In genomic region chr9:29659014-29659413, GRCh38 we compare ENCODE assay signal across 25 cellular contexts.
DNase-seq lines count a peak whose midpoint lies in the region; ATAC-seq, FAIRE-seq and TF ChIP-seq lines count a peak whose summit lies in the region.
"Had no signal": no experiment of that assay in that cellular context is flagged by ENCODE, and none has a peak within 500 bp of the region (broad histone marks: within the 10 kb centered on the region; RNA-seq: fewer than 3 reads in every experiment).

No MANE protein-coding gene starts in this region.

- H3K4me2 ChIP-seq in OCI-LY3 (ENCODE audit: low read length), result peak overlapping the region; percentile 10; the same call in 1 of the 2 replicates
- H3K4me2 ChIP-seq in smooth muscle cell, result no peak overlapping the region
- H3K4me2 ChIP-seq: PC-9 had no signal

- FAIRE-seq in small intestine (lab: Jason Lieb, UNC), result no peak
- FAIRE-seq: G401.6, H1 had no signal

- no peak overlapping the region for H2AFZ ChIP-seq in OCI-LY3 (ENCODE audit: low read depth, low read length)
- H2AFZ ChIP-seq in smooth muscle cell (ENCODE audit: low read depth), result peak overlapping the region; percentile 10
- H2AFZ ChIP-seq: PC-9 had no signal

- no peaks in the 10 kb centered on the region for H3F3A ChIP-seq in smooth muscle cell (ENCODE audit: low read depth)

- H3K9ac ChIP-seq in OCI-LY3 (ENCODE audit: low read length) (no peak overlapping the region), smooth muscle cell (ENCODE audit: low read depth) (no peak overlapping the region)

- H3K9me3 ChIP-seq in OCI-LY3 (ENCODE audit: insufficient read depth, low read length) (no peaks in the 10 kb centered on the region), smooth muscle cell (replicated peaks; ENCODE audit: low read depth) (no peaks in the 10 kb centered on the region), small intestine (ENCODE audit: control insufficient read depth, low read depth) (no peaks in the 10 kb centered on the region)
- H3K9me3 ChIP-seq: Caco-2 had no signal

- H3K4me3 ChIP-seq in OCI-LY3 (ENCODE audit: low read length) (no peak overlapping the region), smooth muscle cell (no peak overlapping the region), small intestine (ENCODE audit: low read depth in 1 of 2, low read length in 2 of 2) (no peak overlapping the region)
- H3K4me3 ChIP-seq: PC-9 had no signal

- H3K4me1 ChIP-seq in OCI-LY3 (ENCODE audit: low read length) (peaks cover 4% of the 10 kb centered on the region; the same call in 1 of the 2 replicates), smooth muscle cell (ENCODE audit: low read depth) (no peaks in the 10 kb centered on the region), small intestine (ENCODE audit: control insufficient read depth in 2 of 2, insufficient read depth in 1 of 2, low read depth in 1 of 2, low read length in 1 of 2) (no peaks in the 10 kb centered on the region)
- H3K4me1 ChIP-seq: Caco-2 had no signal

- POLR2A ChIA-PET in GM10248 (lab: Yijun Ruan, JAX), result no interaction called here

- DNase-seq in myocyte (ENCODE audit: low read depth) (peak; percentile 3), smooth muscle cell (lab: John Stamatoyannopoulos, UW; ENCODE audit: unreplicated experiment) (no peak), small intestine (no peak), 8988T (no peak), GM10248 (ENCODE audit: extremely low spot score) (no peak)
- DNase-seq: Caco-2; CD8-positive, alpha-beta T cell; HCEC 1CT; KBM-7; NCI-H1092 treated with DMSO at 0.1 percent for 48 hours; NCI-H1436; NCI-H187; NCI-H2081 treated with DMSO at 0.1 percent for 48 hours; NCI-H2171; NCI-H226; NCI-H510A; PC-9; T-helper 1 cell had no signal

- H3K79me2 ChIP-seq in OCI-LY3 (ENCODE audit: low read length) (no peaks in the 10 kb centered on the region), smooth muscle cell (ENCODE audit: low read depth) (no peaks in the 10 kb centered on the region)

- H4K20me1 ChIP-seq in OCI-LY3 (ENCODE audit: insufficient read depth, low read length) (no peaks in the 10 kb centered on the region), smooth muscle cell (ENCODE audit: low read depth) (no peaks in the 10 kb centered on the region)

- WGBS in smooth muscle cell (ENCODE audit: low lambda C conversion rate), result 90% methylated on average over 6 of the region's 6 CpGs
- WGBS in small intestine, 3 donors, result 85 to 87% (median 87%) methylated on average over 6 of the region's 6 CpGs

- peak; percentile 59 for ATAC-seq in HG02610 (IDR thresholded peaks at IDR 0.05; ENCODE audit: unreplicated experiment)
- ATAC-seq in HG02759 (IDR thresholded peaks at IDR 0.05; ENCODE audit: unreplicated experiment), result no peak
- ATAC-seq: CD8-positive, alpha-beta T cell; Right ventricle myocardium inferior had no signal

- peak; percentile 15; the same call in 1 of the 2 replicates for TF ChIP-seq CTCF in OCI-LY3 (IDR thresholded peaks at IDR 0.05; ENCODE audit: low read depth, low read length)
- no peak for TF ChIP-seq CTCF in smooth muscle cell (IDR thresholded peaks at IDR 0.05; ENCODE audit: borderline replicate concordance, insufficient read depth, poor library complexity, severe bottlenecking)
- no peak for TF ChIP-seq CTCF in GM10248 (IDR thresholded peaks at IDR 0.05; ENCODE audit: control extremely low read depth, extremely low read depth, low read depth, missing control alignments)

- H3K36me3 ChIP-seq in OCI-LY3 (replicated peaks; ENCODE audit: low read depth, low read length), result no peaks in the 10 kb centered on the region
- H3K36me3 ChIP-seq in smooth muscle cell (ENCODE audit: low read depth), result no peaks in the 10 kb centered on the region
- no peaks in the 10 kb centered on the region for H3K36me3 ChIP-seq in small intestine (ENCODE audit: control insufficient read depth in 2 of 2, insufficient read depth in 2 of 2, low read length in 2 of 2)

- H3K27ac ChIP-seq in OCI-LY3 (ENCODE audit: low read length) (no peak overlapping the region), smooth muscle cell (ENCODE audit: low read depth) (no peak overlapping the region), small intestine (ENCODE audit: low read depth in 1 of 2, low read length in 1 of 2) (no peak overlapping the region)
- H3K27ac ChIP-seq: C4-2B, PC-9 had no signal

- CTCF ChIA-PET in GM10248 (lab: Yijun Ruan, JAX), result no interaction called here

- H3K27me3 ChIP-seq in OCI-LY3 (ENCODE audit: low read depth, low read length) (no peaks in the 10 kb centered on the region), smooth muscle cell (ENCODE audit: low read depth) (no peaks in the 10 kb centered on the region), small intestine (ENCODE audit: control insufficient read depth in 2 of 2, insufficient read depth in 2 of 2, low read length in 2 of 2) (no peaks in the 10 kb centered on the region)
